8 cellular contexts compared by ENCODE assay signal in the genomic region with DNA sequence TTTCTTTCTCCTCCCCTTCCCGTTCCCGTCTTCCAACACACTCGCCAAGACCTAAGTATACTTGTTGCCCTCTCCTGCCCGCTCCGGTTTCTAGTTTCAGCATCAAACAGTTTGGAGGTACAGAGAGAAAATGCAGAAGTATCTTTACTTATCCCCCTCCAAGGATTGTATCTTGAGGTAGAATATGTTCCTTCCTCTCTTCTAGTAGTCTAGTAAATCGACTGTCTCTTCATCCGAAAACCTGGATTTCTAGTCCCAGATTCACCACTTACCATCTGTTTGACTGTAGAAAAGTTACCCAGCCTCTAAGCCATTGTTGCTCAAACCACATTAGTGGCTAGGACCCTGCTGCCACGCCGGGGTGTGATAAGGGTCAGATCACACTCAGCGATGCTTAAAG. TPM values are rescaled to one million over a fixed set of nuclear protein-coding genes. Genes with fewer than 3 reads are reported as not detected.
DNase-seq lines count a peak whose midpoint lies in the region; ATAC-seq and TF ChIP-seq lines count a peak whose summit lies in the region.

No MANE protein-coding gene starts in this region.

- no peak for DNase-seq in activated T-cell treated with anti-CD3 and anti-CD28 coated beads, Interleukin-2, amount 50 U/mL, for 72 hours
- DNase-seq in activated T-cell treated with anti-CD3 and anti-CD28 coated beads for 4 hours: no peak
- DNase-seq in right lobe of liver: no peak
- DNase-seq in transverse colon: no peak
- DNase-seq in NCI-H226: no peak
- DNase-seq in NCI-H187 (lab: John Stamatoyannopoulos, UW): no peak
- no peak for DNase-seq in mesenteric fat pad (ENCODE audit: low spot score)

- H3K9me3 Mint-ChIP-seq in activated T-cell treated with anti-CD3 and anti-CD28 coated beads, Interleukin-2, amount 50 U/mL, for 72 hours: peaks cover 0 to 2% of the 10 kb centered on the region in 2 donors

- TF ChIP-seq EP300 in transverse colon (IDR thresholded peaks at IDR 0.05; ENCODE audit: low read depth): no peak

- no peak for TF ChIP-seq CTCF in right lobe of liver (IDR thresholded peaks at IDR 0.05)
- no peak for TF ChIP-seq CTCF in transverse colon (IDR thresholded peaks at IDR 0.05)

- intact Hi-C loops in right lobe of liver (cut with DNase I) (no loop called here), transverse colon (cut with DNase I; ENCODE audit: low total_unique reads) (no loop called here)

- H3K27me3 Mint-ChIP-seq in activated T-cell treated with anti-CD3 and anti-CD28 coated beads, Interleukin-2, amount 50 U/mL, for 72 hours (ENCODE audit: low read depth): no peaks in the 10 kb centered on the region

- H3K4me3 ChIP-seq in right lobe of liver (peak overlapping the region; percentile 94 to 95 (median 95)), transverse colon (peak overlapping the region; percentile 69 to 96 (median 88))

- H3K36me3 ChIP-seq in right lobe of liver (no peaks in the 10 kb centered on the region), transverse colon (peaks cover 0 to under 1% (median 0%) of the 10 kb centered on the region in 4 donors)

- peak overlapping the region; percentile 94 for H3K27ac ChIP-seq in adipose tissue (ENCODE audit: low read depth, low read length)
- H3K27ac ChIP-seq in right lobe of liver: peak overlapping the region; percentile 95 to 99 (median 95)
- peak overlapping the region; percentile 96 to 100 (median 98) for H3K27ac ChIP-seq in transverse colon

- H3K4me3 Mint-ChIP-seq in activated T-cell treated with anti-CD3 and anti-CD28 coated beads, Interleukin-2, amount 50 U/mL, for 72 hours: peak overlapping the region; percentile 98 to 99

- peaks cover 85% of the 10 kb centered on the region for H3K4me1 Mint-ChIP-seq in activated T-cell treated with anti-CD3 and anti-CD28 coated beads, Interleukin-2, amount 50 U/mL, for 72 hours (ENCODE audit: low read depth)

- H3K27me3 ChIP-seq in right lobe of liver (no peaks in the 10 kb centered on the region), transverse colon (no peaks in the 10 kb centered on the region)

- in situ Hi-C loops in transverse colon (cut with MboI; ENCODE audit: low pct_ligation_motif_present in 1 of 4, low pct_unique_long_range_greater_than_20kb in 1 of 4, low sequenced_read_pairs in 3 of 4): no loop called here

- peaks cover 10 to 27% of the 10 kb centered on the region in 2 donors for H3K36me3 Mint-ChIP-seq in activated T-cell treated with anti-CD3 and anti-CD28 coated beads, Interleukin-2, amount 50 U/mL, for 72 hours (ENCODE audit: insufficient read depth in 2 of 2)

- no peak for TF ChIP-seq POLR2A in right lobe of liver (IDR thresholded peaks at IDR 0.05)
- TF ChIP-seq POLR2A in transverse colon (IDR thresholded peaks at IDR 0.05): no peak

- peak overlapping the region; percentile 64 for H3K27ac Mint-ChIP-seq in activated T-cell treated with anti-CD3 and anti-CD28 coated beads, Interleukin-2, amount 50 U/mL, for 72 hours

- H3K9me3 ChIP-seq in right lobe of liver (no peaks in the 10 kb centered on the region), transverse colon (no peaks in the 10 kb centered on the region)

- WGBS in adipose tissue, 3 donors: 22 to 26% (median 24%) methylated on average over 10 of the region's 10 CpGs
- 25% methylated on average over 10 of the region's 10 CpGs for WGBS in right lobe of liver (ENCODE audit: insufficient coverage, low coverage, low lambda C conversion rate, missing lambda C conversion rate)
- WGBS in transverse colon (ENCODE audit: low coverage in 1 of 2), 2 donors: 17 to 28% methylated on average over 9 to 10 of the region's 10 CpGs

- H3K4me1 ChIP-seq in right lobe of liver (peaks cover 0 to 27% (median 3%) of the 10 kb centered on the region in 4 donors), transverse colon (peaks cover 7 to 31% (median 17%) of the 10 kb centered on the region in 4 donors)

- ATAC-seq in activated T-cell treated with anti-CD3 and anti-CD28 coated beads, Interleukin-2, amount 50 U/mL, for 72 hours (replicated peaks in 1 of 2): no peak
- no peak for ATAC-seq in right lobe of liver

RNA-seq across cellular contexts. Expression of a gene that starts 0.8 kb away (rescaled TPM):
- total RNA-seq in activated T-cell treated with anti-CD3 and anti-CD28 coated beads, Interleukin-2, amount 50 U/mL, for 72 hours: 10 to 100 TPM; 42.6 to 42.7 TPM
- 10 to 100 TPM; 42.4 to 60.2 (median 44.0) TPM for polyA plus RNA-seq in adipose tissue
- total RNA-seq in right lobe of liver (10 to 100 TPM; 24.3 to 47.7 (median 42.0) TPM), transverse colon (1,000 to 10,000 TPM in 1 of 4 donors, 10 to 100 TPM in 3; 46.0 to 2,324 (median 55.7) TPM), mesenteric fat pad (46.9 TPM)

RNA-seq across cellular contexts. Expression of a gene that starts 0.9 kb away (rescaled TPM):
- total RNA-seq in activated T-cell treated with anti-CD3 and anti-CD28 coated beads, Interleukin-2, amount 50 U/mL, for 72 hours: 10 to 100 TPM in 1 of 2 donors, 1 to 10 TPM in 1; 7.0 to 10.5 TPM
- 1 to 10 TPM; 1.2 to 1.4 (median 1.3) TPM for polyA plus RNA-seq in adipose tissue
- total RNA-seq in right lobe of liver (1 to 10 TPM in 3 of 6 experiments, under 1 TPM in 3; 0.68 to 1.5 (median 1.0) TPM), transverse colon (10 to 100 TPM in 2 of 4 donors, 1 to 10 TPM in 2; 4.6 to 23.1 (median 11.9) TPM), mesenteric fat pad (2.2 TPM)

RNA-seq across cellular contexts. Expression of a gene that starts 11.8 kb away (rescaled TPM):
- total RNA-seq in activated T-cell treated with anti-CD3 and anti-CD28 coated beads, Interleukin-2, amount 50 U/mL, for 72 hours: not detected
- not detected for polyA plus RNA-seq in adipose tissue
- total RNA-seq in right lobe of liver (not detected), transverse colon (not detected), mesenteric fat pad (not detected)

RNA-seq across cellular contexts. Expression of a gene that starts 25.3 kb away (rescaled TPM):
- not detected for total RNA-seq in activated T-cell treated with anti-CD3 and anti-CD28 coated beads, Interleukin-2, amount 50 U/mL, for 72 hours
- under 1 TPM in 1 of 3 donors, not detected in 2; 0.03 TPM for polyA plus RNA-seq in adipose tissue
- total RNA-seq in right lobe of liver (not detected), transverse colon (not detected), mesenteric fat pad (not detected)

RNA-seq across cellular contexts. Expression of a gene that starts 31.1 kb away (rescaled TPM):
- total RNA-seq in activated T-cell treated with anti-CD3 and anti-CD28 coated beads, Interleukin-2, amount 50 U/mL, for 72 hours: under 1 TPM in 1 of 2 donors, not detected in 1; 0.39 TPM
- not detected for polyA plus RNA-seq in adipose tissue
- total RNA-seq in right lobe of liver (under 1 TPM in 1 of 6 experiments, not detected in 5; 0.19 TPM), transverse colon (not detected), mesenteric fat pad (not detected)
